In genomic region chr15:80012060-80012726, GRCh38 we compare ENCODE assay signal across 23 cellular contexts. TPM values are rescaled to one million over a fixed set of nuclear protein-coding genes. Genes with fewer than 3 reads are reported as not detected.
"Had no signal": no experiment of that assay in that cellular context is flagged by ENCODE, and none has a peak within 500 bp of the region (broad histone marks: within the 10 kb centered on the region; RNA-seq: fewer than 3 reads in every experiment).

No MANE protein-coding gene starts in this region.

- H3K4me3 ChIP-seq: ascending aorta, breast epithelium, heart left ventricle, skin epidermis, transverse colon, vagina had no signal

- H3K27me3 ChIP-seq: ascending aorta, breast epithelium, heart left ventricle, transverse colon, vagina had no signal

- FAIRE-seq: frontal cortex had no signal

- H3K9me3 ChIP-seq: ascending aorta, breast epithelium, transverse colon, vagina had no signal

- DNase-seq: activated CD4-positive, alpha-beta T cell treated with anti-CD3 and anti-CD28 coated beads, Interleukin-2, amount 50 U/mL, for 4 hours; activated CD4-positive, CD25-positive, alpha-beta regulatory T cell treated with anti-CD3 and anti-CD28 coated beads, Interleukin-2, amount 50 U/mL, for 72 hours; activated CD8-positive, alpha-beta memory T cell treated with anti-CD3 and anti-CD28 coated beads, Interleukin-2, amount 10 ng/mL, durations not matched to agents 7 days and 5 days; activated naive CD4-positive, alpha-beta T cell treated with anti-CD3 and anti-CD28 coated beads, Interleukin-2, amount 10 ng/mL, durations not matched to agents 7 days and 5 days; activated T-cell treated with anti-CD3 and anti-CD28 coated beads, Interleukin-2, amount 50 U/mL, for 1 hour; cerebellar nuclear complex; effector memory CD4-positive, alpha-beta T cell; heart left ventricle; immature natural killer cell; mesendoderm; occipital lobe; right cardiac atrium; stimulated activated CD4-positive, alpha-beta T cell treated with anti-CD3 and anti-CD28 coated beads, Interleukin-15, amount 100 ng/mL, for 24 hours; stimulated activated CD4-positive, alpha-beta T cell treated with anti-CD3 and anti-CD28 coated beads, Interleukin-4, amount 100 ng/mL, for 1 hour; stimulated activated naive CD8-positive, alpha-beta T cell treated with anti-CD3 and anti-CD28 coated beads, Interleukin-15, Interleukin-2, amounts not matched to agents 100 U/mL and 50 U/mL, for 24 hours; transverse colon had no signal

- H3K27ac ChIP-seq: ascending aorta, breast epithelium, heart left ventricle, skin epidermis, transverse colon, vagina had no signal

- ATAC-seq: activated CD8-positive, alpha-beta memory T cell treated with anti-CD3 and anti-CD28 coated beads, Interleukin-2, amount 10 ng/mL, durations not matched to agents 7 days and 5 days; heart left ventricle; natural killer cell treated with Interleukin-12 subunit alpha and Interleukin-12 subunit beta and Interleukin-15 and Interleukin-18, amount 100 ng/mL, for 72 hours; right cardiac atrium; stimulated activated naive CD8-positive, alpha-beta T cell treated with anti-CD3 and anti-CD28 coated beads, Interleukin-15, Interleukin-2, amounts not matched to agents 100 U/mL and 50 U/mL, for 24 hours had no signal

- H3K4me1 ChIP-seq: ascending aorta, breast epithelium, heart left ventricle, transverse colon, vagina had no signal

- H3K36me3 ChIP-seq: ascending aorta, breast epithelium, heart left ventricle, transverse colon, vagina had no signal

RNA-seq across cellular contexts. Expression of gene BCL2A1, which starts 41.2 kb away (rescaled TPM):
- total RNA-seq: ascending aorta, progenitor cell of endocrine pancreas had no signal
